ENCODE assay signal across 8 cellular contexts in genomic region chr17:28750178-28751047, GRCh38. TPM values are rescaled to one million over a fixed set of nuclear protein-coding genes. Genes with fewer than 3 reads are reported as not detected.
DNase-seq lines count a peak whose midpoint lies in the region; ATAC-seq lines count a peak whose summit lies in the region.

No MANE protein-coding gene starts in this region.

- DNase-seq in AG08395 (ENCODE audit: low spot score), result peak; percentile 85
- peak; percentile 69 for DNase-seq in NCI-H524 treated with DMSO at 0.1 percent for 48 hours (lab: John Stamatoyannopoulos, UW)
- peak; percentile 84 to 89 for DNase-seq in activated CD4-positive, alpha-beta T cell treated with anti-CD3 and anti-CD28 coated beads for 4 hours
- peak; percentile 90 for DNase-seq in cerebellum (ENCODE audit: low spot score)
- peak; percentile 97 for DNase-seq in left kidney (ENCODE audit: low read depth, low spot score)
- DNase-seq in stimulated activated CD4-positive, alpha-beta T cell treated with anti-CD3 and anti-CD28 coated beads, Interleukin-2, amount 100 ng/mL, for 24 hours, result peak; percentile 91 to 94

- peak; percentile 68 for ATAC-seq in GM18909 (IDR thresholded peaks at IDR 0.05; ENCODE audit: poor library complexity, unreplicated experiment)
- peak; percentile 61 for ATAC-seq in HG03432 (IDR thresholded peaks at IDR 0.05; ENCODE audit: unreplicated experiment)

RNA-seq across cellular contexts. Expression of gene TRAF4, which starts 6.6 kb away (rescaled TPM):
- total RNA-seq in cerebellum, result 32.8 TPM

RNA-seq across cellular contexts. Expression of gene NEK8, which starts 21.8 kb away (rescaled TPM):
- total RNA-seq in cerebellum, result 2.2 TPM

RNA-seq across cellular contexts. Expression of gene TLCD1, which starts 24.4 kb away (rescaled TPM):
- 1.5 TPM for total RNA-seq in cerebellum

RNA-seq across cellular contexts. Expression of gene RPL23A, which starts 30.6 kb away (rescaled TPM):
- total RNA-seq in cerebellum, result 170 TPM

RNA-seq across cellular contexts. Expression of gene RAB34, which starts 32.7 kb away (rescaled TPM):
- 17.4 TPM for total RNA-seq in cerebellum

Comparison
In these comparisons a context has a peak if more than half of its experiments do, and no peak if none do; other contexts are left out.
1. Peak in every context shown above with its lines: DNase-seq and ATAC-seq.